26 cellular contexts compared by ENCODE assay signal in genomic region chr18:59049726-59050660, GRCh38.
A peak's percentile ranks its signal among the peaks of the same experiment; 100 is the strongest.
DNase-seq lines count a peak whose midpoint lies in the region; ATAC-seq and TF ChIP-seq lines count a peak whose summit lies in the region.
"Had no signal": no experiment of that assay in that cellular context is flagged by ENCODE, and none has a peak within 500 bp of the region (broad histone marks: within the 10 kb centered on the region; RNA-seq: fewer than 3 reads in every experiment).

No MANE protein-coding gene starts in this region.

- peaks cover 36% of the 10 kb centered on the region for H3K4me1 Mint-ChIP-seq in WTC11
- H3K4me1 Mint-ChIP-seq: activated naive CD8-positive, alpha-beta T cell treated with anti-CD3 and anti-CD28 coated beads for 36 hours; CD14-positive monocyte; natural killer cell had no signal

- no peak overlapping the region for H3K4me3 Mint-ChIP-seq in WTC11
- H3K4me3 Mint-ChIP-seq: activated naive CD8-positive, alpha-beta T cell treated with anti-CD3 and anti-CD28 coated beads for 36 hours; CD14-positive monocyte; dendritic cell treated with granulocyte-macrophage colony-stimulating factor and Interleukin-4, amounts not matched to agents 40 ng/mL and 50 ng/mL, for 4 days; HFFc6; natural killer cell had no signal

- TF ChIP-seq CTCF in C4-2B (conservative IDR thresholded peaks at IDR 0.05) (no peak), WTC11 (IDR thresholded peaks at IDR 0.05) (no peak)

- no peak overlapping the region for H3K27ac Mint-ChIP-seq in WTC11
- H3K27ac Mint-ChIP-seq: activated naive CD8-positive, alpha-beta T cell treated with anti-CD3 and anti-CD28 coated beads for 36 hours; dendritic cell treated with granulocyte-macrophage colony-stimulating factor and Interleukin-4, amounts not matched to agents 40 ng/mL and 50 ng/mL, for 4 days; HFFc6; natural killer cell; progenitor cell of endocrine pancreas had no signal

- CTCF ChIA-PET in WTC11 (lab: Charles Lee), result interaction anchor here (0.5 to 2.3 kb wide), 3 partner anchors 279 to 1090 kb away, joined by 3 to 10 read pairs (median 4); no protein-coding TSS in a partner anchor

- ATAC-seq in WTC11, result peak; percentile 66
- ATAC-seq in GM21367 (IDR thresholded peaks at IDR 0.05; ENCODE audit: unreplicated experiment), result no peak
- no peak for ATAC-seq in HG03354 (IDR thresholded peaks at IDR 0.05; ENCODE audit: poor library complexity, severe bottlenecking, unreplicated experiment)
- ATAC-seq in HG03565 (IDR thresholded peaks at IDR 0.05; ENCODE audit: unreplicated experiment), result no peak

- POLR2A ChIA-PET in WTC11 (lab: Charles Lee), result no interaction called here

- no peaks in the 10 kb centered on the region; the same call in 1 of the 2 replicates for H3K27me3 Mint-ChIP-seq in WTC11 (ENCODE audit: low read depth)

- H3K27ac ChIP-seq in C4-2B, result peak overlapping the region; percentile 33; the same call in 1 of the 2 replicates
- H3K27ac ChIP-seq: hepatocyte, KMS-11 had no signal

- no peaks in the 10 kb centered on the region for H3K36me3 Mint-ChIP-seq in WTC11
- H3K36me3 Mint-ChIP-seq: activated naive CD8-positive, alpha-beta T cell treated with anti-CD3 and anti-CD28 coated beads for 36 hours; CD14-positive monocyte; natural killer cell had no signal

- DNase-seq in NCI-H2171 (lab: John Stamatoyannopoulos, UW), result peak; percentile 74
- DNase-seq in WTC11 (ENCODE audit: low spot score), result peak; percentile 25
- DNase-seq in myocyte (ENCODE audit: low read depth), result peak; percentile 35
- DNase-seq in effector CD8-positive, alpha-beta T cell (lab: John Stamatoyannopoulos, UW), result no peak
- DNase-seq: ACHN; activated CD4-positive, alpha-beta T cell treated with anti-CD3 and anti-CD28 coated beads for 1 hour; activated naive CD8-positive, alpha-beta T cell treated with anti-CD3 and anti-CD28 coated beads for 36 hours; DMS53; foreskin fibroblast; HFFc6; natural killer cell; NCI-H1048; NCI-H2107; NK-92 treated with Interleukin-12 subunit alpha and Interleukin-12 subunit beta, amount 100 ng/mL, for 24 hours; RPMI8226; small intestine; stimulated activated CD4-positive, alpha-beta T cell treated with anti-CD3 and anti-CD28 coated beads, Interleukin-4, amount 100 ng/mL, for 1 hour had no signal

- H3K9me3 Mint-ChIP-seq in WTC11, result no peaks in the 10 kb centered on the region
- H3K9me3 Mint-ChIP-seq: activated naive CD8-positive, alpha-beta T cell treated with anti-CD3 and anti-CD28 coated beads for 36 hours; dendritic cell treated with granulocyte-macrophage colony-stimulating factor and Interleukin-4, amounts not matched to agents 40 ng/mL and 50 ng/mL, for 4 days; HFFc6; natural killer cell had no signal

TF ChIP-seq in WTC11, 78 proteins besides CTCF, POLR2A, EP300 and RAD21:
- TF ChIP-seq IRF2 (CRISPR knock-in tag; IDR thresholded peaks at IDR 0.05; ENCODE audit: borderline replicate concordance, low read depth) (no peak), ZNF512 (CRISPR knock-in tag; IDR thresholded peaks at IDR 0.05; ENCODE audit: borderline replicate concordance) (no peak), RORB (CRISPR knock-in tag; IDR thresholded peaks at IDR 0.05) (no peak), PRDM15 (CRISPR knock-in tag; IDR thresholded peaks at IDR 0.05) (peak; percentile 83), ESRRA (CRISPR knock-in tag; IDR thresholded peaks at IDR 0.05; ENCODE audit: borderline replicate concordance) (no peak), ZNF121 (CRISPR knock-in tag; IDR thresholded peaks at IDR 0.05) (no peak), OVOL2 (CRISPR knock-in tag; IDR thresholded peaks at IDR 0.05; ENCODE audit: borderline replicate concordance) (no peak)
